Comparison of ENCODE assay signal across 1 cellular context in the genomic region with DNA sequence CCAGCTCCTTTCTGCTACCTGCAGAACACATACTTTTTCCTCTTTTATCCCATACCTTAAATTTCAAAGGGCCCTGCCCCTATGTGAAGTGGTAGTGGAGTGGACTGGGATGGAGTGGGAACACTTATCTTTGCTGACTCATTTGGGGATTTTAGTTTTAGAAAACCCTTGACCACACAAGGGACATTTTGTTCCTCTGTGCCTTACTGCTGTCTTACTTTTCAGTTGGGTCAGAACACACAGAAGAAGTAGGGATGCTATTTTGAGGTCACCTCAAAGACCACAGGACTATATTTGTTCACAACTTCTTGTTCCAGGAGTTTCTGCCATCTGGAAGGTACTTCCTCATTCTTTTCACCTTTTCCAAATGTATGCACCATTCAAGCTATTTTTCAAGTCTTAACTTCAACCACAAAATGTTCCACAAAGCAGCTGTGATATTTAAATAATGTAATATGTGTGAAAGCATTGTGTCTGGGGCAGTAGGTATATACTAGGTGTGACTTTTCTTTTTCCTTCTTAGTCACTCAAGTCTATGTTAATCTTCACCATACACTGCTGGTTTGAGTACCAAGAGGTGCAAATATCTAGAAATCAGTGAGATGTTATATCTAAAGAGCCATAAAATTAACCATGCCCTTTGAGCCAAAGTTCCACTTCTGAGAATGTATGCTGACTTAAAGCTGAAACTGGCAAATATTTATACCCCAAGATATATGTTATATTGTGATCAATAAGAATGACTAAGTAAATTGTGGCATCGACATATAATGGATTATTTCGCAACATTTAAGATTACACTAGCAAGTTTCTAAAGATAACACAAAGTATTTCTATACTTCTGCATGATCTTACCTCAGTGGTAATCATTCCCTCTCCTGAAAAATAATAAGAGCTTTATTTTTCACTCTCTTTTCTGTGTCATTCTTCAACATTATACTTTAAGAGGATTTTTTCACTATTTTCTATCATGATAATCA.
TF ChIP-seq lines count a peak whose summit lies in the region.

No MANE protein-coding gene starts in this region.

TF ChIP-seq in WTC11, 78 proteins besides CTCF, POLR2A, EP300 and RAD21 (continued from another document):
- TF ChIP-seq, protein P1, sequence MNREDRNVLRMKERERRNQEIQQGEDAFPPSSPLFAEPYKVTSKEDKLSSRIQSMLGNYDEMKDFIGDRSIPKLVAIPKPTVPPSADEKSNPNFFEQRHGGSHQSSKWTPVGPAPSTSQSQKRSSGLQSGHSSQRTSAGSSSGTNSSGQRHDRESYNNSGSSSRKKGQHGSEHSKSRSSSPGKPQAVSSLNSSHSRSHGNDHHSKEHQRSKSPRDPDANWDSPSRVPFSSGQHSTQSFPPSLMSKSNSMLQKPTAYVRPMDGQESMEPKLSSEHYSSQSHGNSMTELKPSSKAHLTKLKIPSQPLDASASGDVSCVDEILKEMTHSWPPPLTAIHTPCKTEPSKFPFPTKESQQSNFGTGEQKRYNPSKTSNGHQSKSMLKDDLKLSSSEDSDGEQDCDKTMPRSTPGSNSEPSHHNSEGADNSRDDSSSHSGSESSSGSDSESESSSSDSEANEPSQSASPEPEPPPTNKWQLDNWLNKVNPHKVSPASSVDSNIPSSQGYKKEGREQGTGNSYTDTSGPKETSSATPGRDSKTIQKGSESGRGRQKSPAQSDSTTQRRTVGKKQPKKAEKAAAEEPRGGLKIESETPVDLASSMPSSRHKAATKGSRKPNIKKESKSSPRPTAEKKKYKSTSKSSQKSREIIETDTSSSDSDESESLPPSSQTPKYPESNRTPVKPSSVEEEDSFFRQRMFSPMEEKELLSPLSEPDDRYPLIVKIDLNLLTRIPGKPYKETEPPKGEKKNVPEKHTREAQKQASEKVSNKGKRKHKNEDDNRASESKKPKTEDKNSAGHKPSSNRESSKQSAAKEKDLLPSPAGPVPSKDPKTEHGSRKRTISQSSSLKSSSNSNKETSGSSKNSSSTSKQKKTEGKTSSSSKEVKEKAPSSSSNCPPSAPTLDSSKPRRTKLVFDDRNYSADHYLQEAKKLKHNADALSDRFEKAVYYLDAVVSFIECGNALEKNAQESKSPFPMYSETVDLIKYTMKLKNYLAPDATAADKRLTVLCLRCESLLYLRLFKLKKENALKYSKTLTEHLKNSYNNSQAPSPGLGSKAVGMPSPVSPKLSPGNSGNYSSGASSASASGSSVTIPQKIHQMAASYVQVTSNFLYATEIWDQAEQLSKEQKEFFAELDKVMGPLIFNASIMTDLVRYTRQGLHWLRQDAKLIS (CRISPR knock-in tag; IDR thresholded peaks at IDR 0.05; ENCODE audit: borderline replicate concordance): no peak
- TF ChIP-seq FOXJ3 (CRISPR knock-in tag; IDR thresholded peaks at IDR 0.05; ENCODE audit: borderline replicate concordance) (no peak), ZNF423 (CRISPR knock-in tag; IDR thresholded peaks at IDR 0.05) (no peak)
